In the genomic region with DNA sequence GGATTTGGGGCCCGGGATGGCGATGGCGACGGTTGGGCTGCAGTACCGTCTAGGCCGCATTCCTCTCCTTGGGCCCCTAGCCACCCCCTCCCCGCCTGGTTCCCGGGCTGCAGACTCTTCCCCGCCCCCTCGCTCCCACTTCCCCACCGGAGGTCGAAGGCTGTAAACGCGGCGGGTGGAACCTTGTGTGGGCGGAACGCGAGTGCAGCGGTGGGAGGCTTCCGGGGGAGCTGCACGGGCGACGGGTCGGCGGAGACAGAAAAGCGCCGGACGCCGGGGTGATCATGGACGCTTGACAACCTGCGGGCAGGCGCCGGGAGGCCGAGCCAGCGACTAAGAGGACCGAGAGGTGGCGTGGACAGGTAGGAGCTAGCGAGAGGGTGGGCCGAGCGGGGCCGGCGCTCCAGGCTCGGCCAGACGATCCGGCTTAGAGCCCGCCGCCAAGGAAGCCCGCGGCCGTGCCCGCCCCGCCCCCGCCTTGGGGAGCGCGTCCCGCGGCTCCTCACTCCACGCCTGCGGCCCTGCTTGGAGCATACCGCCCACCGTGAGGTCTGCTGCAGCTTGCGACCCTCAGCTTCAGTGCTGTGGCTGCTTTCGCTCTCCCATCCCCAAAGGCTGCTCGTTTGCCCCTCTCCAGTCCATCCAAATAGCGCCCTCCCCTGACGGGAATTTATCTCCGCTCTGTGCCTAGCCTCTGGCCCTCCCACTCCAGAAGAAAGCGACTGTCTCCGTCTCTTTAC, we compare ENCODE assay signal across 1 cellular context.
TF ChIP-seq lines count a peak whose summit lies in the region.

Gene COPS7B (plus strand): TSS at position 269 of the 740 bp plus-strand sequence. CDS start 2,126 bp downstream, outside the sequence.

TF ChIP-seq in WTC11, 78 proteins besides CTCF, POLR2A, EP300 and RAD21 (continued from another document and continues in another):
- TF ChIP-seq, protein P1, sequence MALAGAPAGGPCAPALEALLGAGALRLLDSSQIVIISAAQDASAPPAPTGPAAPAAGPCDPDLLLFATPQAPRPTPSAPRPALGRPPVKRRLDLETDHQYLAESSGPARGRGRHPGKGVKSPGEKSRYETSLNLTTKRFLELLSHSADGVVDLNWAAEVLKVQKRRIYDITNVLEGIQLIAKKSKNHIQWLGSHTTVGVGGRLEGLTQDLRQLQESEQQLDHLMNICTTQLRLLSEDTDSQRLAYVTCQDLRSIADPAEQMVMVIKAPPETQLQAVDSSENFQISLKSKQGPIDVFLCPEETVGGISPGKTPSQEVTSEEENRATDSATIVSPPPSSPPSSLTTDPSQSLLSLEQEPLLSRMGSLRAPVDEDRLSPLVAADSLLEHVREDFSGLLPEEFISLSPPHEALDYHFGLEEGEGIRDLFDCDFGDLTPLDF (CRISPR knock-in tag; IDR thresholded peaks at IDR 0.05): no peak
- TF ChIP-seq, protein P2, sequence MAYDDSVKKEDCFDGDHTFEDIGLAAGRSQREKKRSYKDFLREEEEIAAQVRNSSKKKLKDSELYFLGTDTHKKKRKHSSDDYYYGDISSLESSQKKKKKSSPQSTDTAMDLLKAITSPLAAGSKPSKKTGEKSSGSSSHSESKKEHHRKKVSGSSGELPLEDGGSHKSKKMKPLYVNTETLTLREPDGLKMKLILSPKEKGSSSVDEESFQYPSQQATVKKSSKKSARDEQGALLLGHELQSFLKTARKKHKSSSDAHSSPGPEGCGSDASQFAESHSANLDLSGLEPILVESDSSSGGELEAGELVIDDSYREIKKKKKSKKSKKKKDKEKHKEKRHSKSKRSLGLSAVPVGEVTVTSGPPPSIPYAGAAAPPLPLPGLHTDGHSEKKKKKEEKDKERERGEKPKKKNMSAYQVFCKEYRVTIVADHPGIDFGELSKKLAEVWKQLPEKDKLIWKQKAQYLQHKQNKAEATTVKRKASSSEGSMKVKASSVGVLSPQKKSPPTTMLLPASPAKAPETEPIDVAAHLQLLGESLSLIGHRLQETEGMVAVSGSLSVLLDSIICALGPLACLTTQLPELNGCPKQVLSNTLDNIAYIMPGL (CRISPR knock-in tag; IDR thresholded peaks at IDR 0.05): peak; percentile 97
- peak; percentile 47; the same call in 1 of the 2 replicates for TF ChIP-seq FOXP4 (CRISPR knock-in tag; IDR thresholded peaks at IDR 0.05)
- no peak for TF ChIP-seq ZNF416 (CRISPR knock-in tag; IDR thresholded peaks at IDR 0.05)
- TF ChIP-seq, protein P3, sequence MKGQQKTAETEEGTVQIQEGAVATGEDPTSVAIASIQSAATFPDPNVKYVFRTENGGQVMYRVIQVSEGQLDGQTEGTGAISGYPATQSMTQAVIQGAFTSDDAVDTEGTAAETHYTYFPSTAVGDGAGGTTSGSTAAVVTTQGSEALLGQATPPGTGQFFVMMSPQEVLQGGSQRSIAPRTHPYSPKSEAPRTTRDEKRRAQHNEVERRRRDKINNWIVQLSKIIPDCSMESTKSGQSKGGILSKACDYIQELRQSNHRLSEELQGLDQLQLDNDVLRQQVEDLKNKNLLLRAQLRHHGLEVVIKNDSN (CRISPR knock-in tag; IDR thresholded peaks at IDR 0.05): peak; percentile 41; the same call in 1 of the 2 replicates
- TF ChIP-seq NR3C1 (CRISPR knock-in tag; conservative IDR thresholded peaks at IDR 0.05; ENCODE audit: low read depth): 0 out of 2 replicates have a peak, but pooled peaks have one; percentile 46
- TF ChIP-seq EMX1 (CRISPR knock-in tag; IDR thresholded peaks at IDR 0.05): 0 out of 2 replicates have a peak, but pooled peaks have one; percentile 51
- TF ChIP-seq PRRX2 (CRISPR knock-in tag; IDR thresholded peaks at IDR 0.05): 0 out of 2 replicates have a peak, but pooled peaks have one; percentile 63
- peak; percentile 61; the same call in 1 of the 2 replicates for TF ChIP-seq ZNF281 (CRISPR knock-in tag; IDR thresholded peaks at IDR 0.05)
- no peak for TF ChIP-seq NFATC4 (CRISPR knock-in tag; IDR thresholded peaks at IDR 0.05)
- TF ChIP-seq AFF4 (CRISPR knock-in tag; IDR thresholded peaks at IDR 0.05; ENCODE audit: borderline replicate concordance): peak; percentile 94; the same call in 1 of the 2 replicates
- no peak; the same call in 1 of the 2 replicates for TF ChIP-seq ZNF138 (CRISPR knock-in tag; conservative IDR thresholded peaks at IDR 0.05)
- TF ChIP-seq SMAD3 (CRISPR knock-in tag; IDR thresholded peaks at IDR 0.05; ENCODE audit: borderline replicate concordance): peak; percentile 76; the same call in 1 of the 2 replicates
- no peak for TF ChIP-seq ZNF671 (CRISPR knock-in tag; IDR thresholded peaks at IDR 0.05)
- TF ChIP-seq AR (CRISPR knock-in tag; IDR thresholded peaks at IDR 0.05): no peak
- TF ChIP-seq PREB (CRISPR knock-in tag; IDR thresholded peaks at IDR 0.05; ENCODE audit: borderline replicate concordance): 0 out of 2 replicates have a peak, but pooled peaks have one; percentile 43
- no peak for TF ChIP-seq STAT6 (CRISPR knock-in tag; conservative IDR thresholded peaks at IDR 0.05; ENCODE audit: low read depth)
- 0 out of 2 replicates have a peak, but pooled peaks have one; percentile 38 for TF ChIP-seq ZNF317 (CRISPR knock-in tag; IDR thresholded peaks at IDR 0.05; ENCODE audit: borderline replicate concordance, low read depth)
- peak; percentile 74; the same call in 1 of the 2 replicates for TF ChIP-seq ESRRA (CRISPR knock-in tag; IDR thresholded peaks at IDR 0.05; ENCODE audit: borderline replicate concordance)
- no peak for TF ChIP-seq ZNF425 (CRISPR knock-in tag; conservative IDR thresholded peaks at IDR 0.05)
